1 cellular context compared by ENCODE assay signal in the genomic region with DNA sequence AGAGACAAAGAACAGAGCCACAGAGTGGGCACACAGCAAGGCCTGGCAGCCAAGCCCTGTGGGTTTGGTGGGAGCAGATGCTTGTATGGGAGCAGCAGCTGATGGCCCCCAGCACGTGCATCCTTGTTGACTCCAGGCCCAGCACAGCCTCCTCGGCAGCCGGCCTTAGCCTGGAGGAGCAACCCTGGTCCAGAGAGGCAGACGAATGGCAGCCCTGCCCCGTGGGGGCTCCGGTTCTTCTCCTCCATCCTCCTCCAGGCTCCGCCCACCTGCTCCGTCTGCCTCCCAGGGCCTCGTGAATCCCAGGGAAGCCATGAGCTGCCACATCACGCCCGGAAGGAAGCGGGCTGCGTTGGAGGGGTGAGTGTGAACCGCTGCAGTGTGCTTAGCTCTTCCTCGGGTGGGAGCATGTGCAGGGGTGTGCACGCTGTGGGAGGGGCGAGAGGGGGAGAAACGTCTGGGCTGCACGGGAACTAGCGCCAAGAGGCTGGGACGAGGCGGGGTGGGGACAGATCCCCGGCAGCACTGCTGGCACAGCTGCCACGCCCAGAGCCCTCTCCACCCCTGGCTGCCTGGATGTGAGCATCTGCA.
A peak's percentile ranks its signal among the peaks of the same experiment; 100 is the strongest.
TF ChIP-seq lines count a peak whose summit lies in the region.

No MANE protein-coding gene starts in this region.

TF ChIP-seq in HEK293, 187 proteins besides CTCF, POLR2A, EP300 and RAD21 (continued from another document):
- TF ChIP-seq, protein P1, sequence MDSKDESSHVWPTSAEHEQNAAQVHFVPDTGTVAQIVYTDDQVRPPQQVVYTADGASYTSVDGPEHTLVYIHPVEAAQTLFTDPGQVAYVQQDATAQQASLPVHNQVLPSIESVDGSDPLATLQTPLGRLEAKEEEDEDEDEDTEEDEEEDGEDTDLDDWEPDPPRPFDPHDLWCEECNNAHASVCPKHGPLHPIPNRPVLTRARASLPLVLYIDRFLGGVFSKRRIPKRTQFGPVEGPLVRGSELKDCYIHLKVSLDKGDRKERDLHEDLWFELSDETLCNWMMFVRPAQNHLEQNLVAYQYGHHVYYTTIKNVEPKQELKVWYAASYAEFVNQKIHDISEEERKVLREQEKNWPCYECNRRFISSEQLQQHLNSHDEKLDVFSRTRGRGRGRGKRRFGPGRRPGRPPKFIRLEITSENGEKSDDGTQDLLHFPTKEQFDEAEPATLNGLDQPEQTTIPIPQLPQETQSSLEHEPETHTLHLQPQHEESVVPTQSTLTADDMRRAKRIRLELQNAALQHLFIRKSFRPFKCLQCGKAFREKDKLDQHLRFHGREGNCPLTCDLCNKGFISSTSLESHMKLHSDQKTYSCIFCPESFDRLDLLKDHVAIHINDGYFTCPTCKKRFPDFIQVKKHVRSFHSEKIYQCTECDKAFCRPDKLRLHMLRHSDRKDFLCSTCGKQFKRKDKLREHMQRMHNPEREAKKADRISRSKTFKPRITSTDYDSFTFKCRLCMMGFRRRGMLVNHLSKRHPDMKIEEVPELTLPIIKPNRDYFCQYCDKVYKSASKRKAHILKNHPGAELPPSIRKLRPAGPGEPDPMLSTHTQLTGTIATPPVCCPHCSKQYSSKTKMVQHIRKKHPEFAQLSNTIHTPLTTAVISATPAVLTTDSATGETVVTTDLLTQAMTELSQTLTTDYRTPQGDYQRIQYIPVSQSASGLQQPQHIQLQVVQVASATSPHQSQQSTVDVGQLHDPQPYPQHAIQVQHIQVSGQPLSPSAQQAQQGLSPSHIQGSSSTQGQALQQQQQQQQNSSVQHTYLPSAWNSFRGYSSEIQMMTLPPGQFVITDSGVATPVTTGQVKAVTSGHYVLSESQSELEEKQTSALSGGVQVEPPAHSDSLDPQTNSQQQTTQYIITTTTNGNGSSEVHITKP (tag by site-specific recombination; IDR thresholded peaks at IDR 0.05): no peak
- TF ChIP-seq ZBTB6 (tag by site-specific recombination; IDR thresholded peaks at IDR 0.05) (peak; percentile 76; the same call in 1 of the 2 replicates), ZNF561 (tag by site-specific recombination; IDR thresholded peaks at IDR 0.05; ENCODE audit: borderline replicate concordance) (no peak), ZNF549 (tag by site-specific recombination; IDR thresholded peaks at IDR 0.05) (no peak), ZNF184 (tag by site-specific recombination; IDR thresholded peaks at IDR 0.05) (no peak), ZNF155 (tag by site-specific recombination; IDR thresholded peaks at IDR 0.05) (no peak), ZNF473 (tag by site-specific recombination; IDR thresholded peaks at IDR 0.05) (no peak), TRIM28 (IDR thresholded peaks at IDR 0.05; ENCODE audit: borderline replicate concordance, low read length) (no peak), SP3 (tag by site-specific recombination; IDR thresholded peaks at IDR 0.05) (no peak), ZNF658 (tag by site-specific recombination; IDR thresholded peaks at IDR 0.05) (no peak), ZEB2 (tag by site-specific recombination; IDR thresholded peaks at IDR 0.05) (no peak), GFI1B (tag by site-specific recombination; IDR thresholded peaks at IDR 0.05) (no peak), ZFP69B (tag by site-specific recombination; IDR thresholded peaks at IDR 0.05) (no peak), GLI2 (tag by site-specific recombination; IDR thresholded peaks at IDR 0.05; ENCODE audit: borderline replicate concordance, low read depth) (no peak), ZNF324 (tag by site-specific recombination; IDR thresholded peaks at IDR 0.05) (no peak), ZNF146 (tag by site-specific recombination; IDR thresholded peaks at IDR 0.05) (no peak)
- TF ChIP-seq, protein P2, sequence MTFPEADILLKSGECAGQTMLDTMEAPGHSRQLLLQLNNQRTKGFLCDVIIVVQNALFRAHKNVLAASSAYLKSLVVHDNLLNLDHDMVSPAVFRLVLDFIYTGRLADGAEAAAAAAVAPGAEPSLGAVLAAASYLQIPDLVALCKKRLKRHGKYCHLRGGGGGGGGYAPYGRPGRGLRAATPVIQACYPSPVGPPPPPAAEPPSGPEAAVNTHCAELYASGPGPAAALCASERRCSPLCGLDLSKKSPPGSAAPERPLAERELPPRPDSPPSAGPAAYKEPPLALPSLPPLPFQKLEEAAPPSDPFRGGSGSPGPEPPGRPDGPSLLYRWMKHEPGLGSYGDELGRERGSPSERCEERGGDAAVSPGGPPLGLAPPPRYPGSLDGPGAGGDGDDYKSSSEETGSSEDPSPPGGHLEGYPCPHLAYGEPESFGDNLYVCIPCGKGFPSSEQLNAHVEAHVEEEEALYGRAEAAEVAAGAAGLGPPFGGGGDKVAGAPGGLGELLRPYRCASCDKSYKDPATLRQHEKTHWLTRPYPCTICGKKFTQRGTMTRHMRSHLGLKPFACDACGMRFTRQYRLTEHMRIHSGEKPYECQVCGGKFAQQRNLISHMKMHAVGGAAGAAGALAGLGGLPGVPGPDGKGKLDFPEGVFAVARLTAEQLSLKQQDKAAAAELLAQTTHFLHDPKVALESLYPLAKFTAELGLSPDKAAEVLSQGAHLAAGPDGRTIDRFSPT (tag by site-specific recombination; IDR thresholded peaks at IDR 0.05): no peak
